32 cellular contexts compared by ENCODE assay signal in the genomic region with DNA sequence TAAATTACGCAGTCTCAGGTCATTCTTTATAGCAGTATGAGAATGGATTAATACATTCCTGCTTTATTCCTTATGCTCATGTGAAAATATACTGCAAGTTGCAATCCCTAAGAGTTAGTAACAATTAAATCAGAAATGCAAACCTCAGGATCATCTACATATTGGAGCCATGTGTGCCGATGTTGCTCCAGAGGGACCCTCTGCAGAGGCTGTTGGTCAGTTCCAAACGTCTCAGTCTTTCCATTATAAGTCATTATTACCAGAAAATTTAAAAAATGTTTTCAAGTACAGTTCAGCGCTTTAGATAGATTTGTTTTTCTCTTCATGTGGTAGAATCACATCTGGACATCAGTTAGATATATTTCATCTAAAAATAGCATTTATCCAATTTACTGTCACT. TPM values are rescaled to one million over a fixed set of nuclear protein-coding genes. Genes with fewer than 3 reads are reported as not detected.
"Had no signal": no experiment of that assay in that cellular context is flagged by ENCODE, and none has a peak within 500 bp of the region (broad histone marks: within the 10 kb centered on the region; RNA-seq: fewer than 3 reads in every experiment).

No MANE protein-coding gene starts in this region.

- H3K36me3 ChIP-seq: ascending aorta, brain microvascular endothelial cell, left ventricle myocardium inferior, pancreas, prostate gland, upper lobe of right lung had no signal

- H3K9me3 Mint-ChIP-seq: activated naive CD4-positive, alpha-beta T cell treated with anti-CD3 and anti-CD28 coated beads, Interleukin-2, amount 10 ng/mL, durations not matched to agents 7 days and 5 days; activated naive CD8-positive, alpha-beta T cell treated with anti-CD3 and anti-CD28 coated beads, Interleukin-2, amount 10 ng/mL, durations not matched to agents 7 days and 5 days; effector memory CD8-positive, alpha-beta T cell; stimulated activated effector memory CD8-positive, alpha-beta T cell treated with anti-CD3 and anti-CD28 coated beads, Interleukin-12 subunit alpha, Interleukin-12 subunit beta, amount 100 ng/mL, for 72 hours; stimulated activated naive CD8-positive, alpha-beta T cell treated with anti-CD3 and anti-CD28 coated beads, Interleukin-15, Interleukin-2, amounts not matched to agents 100 ng/mL and 50 ng/mL, for 24 hours; T-helper 1 cell treated with Interleukin-12 subunit alpha and Interleukin-12 subunit beta and Interleukin-4 antibody, amounts not matched to agents 30 μg/mL and 1 μg/mL, for 36 hours had no signal

- H3K4me3 ChIP-seq: ascending aorta, coronary artery, dorsolateral prefrontal cortex, left ventricle myocardium inferior, pancreas, prostate gland, skin epidermis, upper lobe of right lung had no signal

- FAIRE-seq: endothelial cell of umbilical vein, frontal cortex, islet of Langerhans, pancreas, TTC549 had no signal

- H3K4me1 Mint-ChIP-seq: activated naive CD4-positive, alpha-beta T cell treated with anti-CD3 and anti-CD28 coated beads, Interleukin-2, amount 10 ng/mL, durations not matched to agents 7 days and 5 days; activated naive CD8-positive, alpha-beta T cell treated with anti-CD3 and anti-CD28 coated beads, Interleukin-2, amount 10 ng/mL, durations not matched to agents 7 days and 5 days; naive B cell; stimulated activated effector memory CD8-positive, alpha-beta T cell treated with anti-CD3 and anti-CD28 coated beads, Interleukin-12 subunit alpha, Interleukin-12 subunit beta, amount 100 ng/mL, for 72 hours had no signal

- H3K4me1 ChIP-seq: left ventricle myocardium inferior, pancreas, prostate gland had no signal

- H3K4me3 Mint-ChIP-seq: activated naive CD4-positive, alpha-beta T cell treated with anti-CD3 and anti-CD28 coated beads, Interleukin-2, amount 10 ng/mL, durations not matched to agents 7 days and 5 days; activated naive CD8-positive, alpha-beta T cell treated with anti-CD3 and anti-CD28 coated beads, Interleukin-2, amount 10 ng/mL, durations not matched to agents 7 days and 5 days; effector memory CD8-positive, alpha-beta T cell; naive B cell; stimulated activated effector memory CD8-positive, alpha-beta T cell treated with anti-CD3 and anti-CD28 coated beads, Interleukin-12 subunit alpha, Interleukin-12 subunit beta, amount 100 ng/mL, for 72 hours; stimulated activated naive CD8-positive, alpha-beta T cell treated with anti-CD3 and anti-CD28 coated beads, Interleukin-15, Interleukin-2, amounts not matched to agents 100 ng/mL and 50 ng/mL, for 24 hours; T-helper 1 cell treated with Interleukin-12 subunit alpha and Interleukin-12 subunit beta and Interleukin-4 antibody, amounts not matched to agents 30 μg/mL and 1 μg/mL, for 36 hours had no signal

- H3K27me3 ChIP-seq: ascending aorta, brain microvascular endothelial cell, dorsolateral prefrontal cortex, pancreas, upper lobe of right lung had no signal

- H3K36me3 Mint-ChIP-seq: activated naive CD4-positive, alpha-beta T cell treated with anti-CD3 and anti-CD28 coated beads, Interleukin-2, amount 10 ng/mL, durations not matched to agents 7 days and 5 days; activated naive CD8-positive, alpha-beta T cell treated with anti-CD3 and anti-CD28 coated beads, Interleukin-2, amount 10 ng/mL, durations not matched to agents 7 days and 5 days; naive B cell; stimulated activated effector memory CD8-positive, alpha-beta T cell treated with anti-CD3 and anti-CD28 coated beads, Interleukin-12 subunit alpha, Interleukin-12 subunit beta, amount 100 ng/mL, for 72 hours had no signal

- DNase-seq: activated CD4-positive, alpha-beta T cell treated with anti-CD3 and anti-CD28 coated beads for 4 hours; activated CD4-positive, alpha-beta T cell treated with anti-CD3 and anti-CD28 coated beads, Interleukin-2, amount 50 U/mL, for 48 hours; activated CD8-positive, alpha-beta memory T cell treated with anti-CD3 and anti-CD28 coated beads for 24 hours; activated gamma-delta T cell; activated naive CD4-positive, alpha-beta T cell treated with anti-CD3 and anti-CD28 coated beads, Interleukin-2, amount 10 ng/mL, durations not matched to agents 7 days and 5 days; activated naive CD8-positive, alpha-beta T cell treated with anti-CD3 and anti-CD28 coated beads, Interleukin-2, amount 10 ng/mL, durations not matched to agents 7 days and 5 days; brain microvascular endothelial cell; dorsolateral prefrontal cortex; effector memory CD8-positive, alpha-beta T cell; left ventricle myocardium inferior; naive B cell; pancreas; retina; stimulated activated CD4-positive, alpha-beta T cell treated with anti-CD3 and anti-CD28 coated beads, Interleukin-12 subunit alpha, Interleukin-12 subunit beta, amount 100 ng/mL, for 4 hours; stimulated activated CD4-positive, alpha-beta T cell treated with anti-CD3 and anti-CD28 coated beads, Interleukin-4, amount 100 ng/mL, for 24 hours; substantia nigra; T-helper 9 cell; upper lobe of right lung had no signal

- ATAC-seq: effector memory CD8-positive, alpha-beta T cell; pancreas; sciatic nerve; stimulated activated effector memory CD8-positive, alpha-beta T cell treated with anti-CD3 and anti-CD28 coated beads, Interleukin-12 subunit alpha, Interleukin-12 subunit beta, amount 100 ng/mL, for 72 hours; upper lobe of right lung had no signal

- H3K9me3 ChIP-seq: ascending aorta, left ventricle myocardium inferior, pancreas, prostate gland, upper lobe of right lung had no signal

- H3K27ac Mint-ChIP-seq: activated naive CD4-positive, alpha-beta T cell treated with anti-CD3 and anti-CD28 coated beads, Interleukin-2, amount 10 ng/mL, durations not matched to agents 7 days and 5 days; activated naive CD8-positive, alpha-beta T cell treated with anti-CD3 and anti-CD28 coated beads, Interleukin-2, amount 10 ng/mL, durations not matched to agents 7 days and 5 days; naive B cell; stimulated activated effector memory CD8-positive, alpha-beta T cell treated with anti-CD3 and anti-CD28 coated beads, Interleukin-12 subunit alpha, Interleukin-12 subunit beta, amount 100 ng/mL, for 72 hours; stimulated activated naive CD8-positive, alpha-beta T cell treated with anti-CD3 and anti-CD28 coated beads, Interleukin-15, Interleukin-2, amounts not matched to agents 100 ng/mL and 50 ng/mL, for 24 hours; T-helper 1 cell treated with Interleukin-12 subunit alpha and Interleukin-12 subunit beta and Interleukin-4 antibody, amounts not matched to agents 30 μg/mL and 1 μg/mL, for 36 hours had no signal

- H3K27ac ChIP-seq: ascending aorta, brain microvascular endothelial cell, coronary artery, dorsolateral prefrontal cortex, left ventricle myocardium inferior, pancreas, prostate gland, upper lobe of right lung, VCaP had no signal

RNA-seq across cellular contexts. Expression of a gene that starts 45.9 kb away (rescaled TPM):
- total RNA-seq: ascending aorta, cardiac septum, endothelial cell of umbilical vein, left ventricle myocardium inferior, upper lobe of right lung had no signal
